In genomic region chr1:184827600-184828368, GRCh38 we compare ENCODE assay signal across 10 cellular contexts.
DNase-seq lines count a peak whose midpoint lies in the region; ATAC-seq, FAIRE-seq and TF ChIP-seq lines count a peak whose summit lies in the region.
"Had no signal": no experiment of that assay in that cellular context is flagged by ENCODE, and none has a peak within 500 bp of the region (broad histone marks: within the 10 kb centered on the region; RNA-seq: fewer than 3 reads in every experiment).

No MANE protein-coding gene starts in this region.

- peak; percentile 17 for FAIRE-seq in urothelium cell line (lab: Jason Lieb, UNC)

- no peak overlapping the region for H3K4me3 ChIP-seq in choroid plexus epithelial cell (ENCODE audit: low read depth, low read length)

- no peak for ATAC-seq in GM19023 (IDR thresholded peaks at IDR 0.05; ENCODE audit: unreplicated experiment)
- ATAC-seq: T-cell had no signal

- TF ChIP-seq CTCF in choroid plexus epithelial cell (conservative IDR thresholded peaks at IDR 0.05; ENCODE audit: low read depth, low read length): no peak

- DNase-seq in LHCN-M2 (ENCODE audit: low read depth): peak; percentile 22
- peak; percentile 84 for DNase-seq in choroid plexus epithelial cell (ENCODE audit: low read depth)
- peak; percentile 83 for DNase-seq in kidney tubule cell (ENCODE audit: low spot score)
- peak; percentile 69 for DNase-seq in urothelium cell line (ENCODE audit: low spot score)
- no peak for DNase-seq in middle frontal gyrus (ENCODE audit: extremely low spot score, low spot score)
- no peak for DNase-seq in SHP77 (lab: John Stamatoyannopoulos, UW)
- DNase-seq: activated naive CD4-positive, alpha-beta T cell treated with anti-CD3 and anti-CD28 coated beads, Interleukin-2, amount 10 ng/mL, durations not matched to agents 7 days and 5 days; NCI-H1105; T-cell had no signal

Comparison
In these comparisons a context has a peak if more than half of its experiments do, and no peak if none do; other contexts are left out.
1. DNase-seq: peak in LHCN-M2 (single experiment), choroid plexus epithelial cell (single experiment), kidney tubule cell (single experiment) and urothelium cell line (single experiment); none in middle frontal gyrus (single experiment) and SHP77 (0 of 2).